In genomic region chr13:33624253-33624652, GRCh38 we compare ENCODE assay signal across 1 cellular context.
TF ChIP-seq lines count a peak whose summit lies in the region.

No MANE protein-coding gene starts in this region.

TF ChIP-seq in GM23338, 12 proteins besides CTCF, POLR2A, EP300 and RAD21 (continued from another document):
- TF ChIP-seq ETS1 (IDR thresholded peaks at IDR 0.05) (no peak), ZNF114 (CRISPR knock-in tag; IDR thresholded peaks at IDR 0.05) (no peak)
TF ChIP-seq in GM23338: peak in this region for 0.
